Comparison of ENCODE assay signal across 12 cellular contexts in the genomic region with DNA sequence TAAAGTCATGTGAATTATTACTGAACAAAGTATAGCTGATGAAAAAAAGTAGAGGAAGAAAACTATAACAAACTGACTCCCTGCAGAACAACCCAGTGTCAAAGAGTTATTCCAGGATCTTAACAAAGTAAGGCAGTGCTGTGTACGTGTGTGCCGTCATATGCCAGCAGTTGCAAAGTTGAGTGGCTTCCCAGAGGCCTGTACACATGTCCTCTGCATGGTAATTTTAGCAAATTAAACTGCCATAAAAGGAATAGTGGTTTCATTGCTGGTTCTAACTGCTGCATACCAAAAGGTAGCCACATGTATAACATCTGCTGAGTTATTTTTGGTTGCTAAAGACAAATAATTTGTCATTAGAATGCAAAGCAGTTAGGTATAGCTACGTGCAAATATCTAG. TPM values are rescaled to one million over a fixed set of nuclear protein-coding genes. Genes with fewer than 3 reads are reported as not detected.
DNase-seq lines count a peak whose midpoint lies in the region; ATAC-seq and TF ChIP-seq lines count a peak whose summit lies in the region.
"Had no signal": no experiment of that assay in that cellular context is flagged by ENCODE, and none has a peak within 500 bp of the region (broad histone marks: within the 10 kb centered on the region; RNA-seq: fewer than 3 reads in every experiment).

No MANE protein-coding gene starts in this region.

- H3K27ac Mint-ChIP-seq in T-helper 1 cell treated with Interleukin-12 subunit alpha and Interleukin-12 subunit beta and Interleukin-4 antibody, amounts not matched to agents 30 μg/mL and 1 μg/mL, for 36 hours, result peak overlapping the region; percentile 47
- H3K27ac Mint-ChIP-seq in WTC11, result peak overlapping the region; percentile 37; the same call in 1 of the 2 replicates
- H3K27ac Mint-ChIP-seq in natural killer cell treated with Interleukin-12 subunit alpha and Interleukin-12 subunit beta and Interleukin-15 and Interleukin-18, amount 100 ng/mL, for 72 hours, result peak overlapping the region; percentile 66 to 85

- no peak for TF ChIP-seq CTCF in WTC11 (IDR thresholded peaks at IDR 0.05)

- H3K4me1 Mint-ChIP-seq in T-helper 1 cell treated with Interleukin-12 subunit alpha and Interleukin-12 subunit beta and Interleukin-4 antibody, amounts not matched to agents 30 μg/mL and 1 μg/mL, for 36 hours (ENCODE audit: low read depth), result peaks cover 64% of the 10 kb centered on the region
- H3K4me1 Mint-ChIP-seq in WTC11, result peaks cover 24% of the 10 kb centered on the region
- H3K4me1 Mint-ChIP-seq in natural killer cell treated with Interleukin-12 subunit alpha and Interleukin-12 subunit beta and Interleukin-15 and Interleukin-18, amount 100 ng/mL, for 72 hours (ENCODE audit: low read depth in 2 of 2), result peaks cover 60 to 69% of the 10 kb centered on the region in 2 donors

- H3K9me3 Mint-ChIP-seq in T-helper 1 cell treated with Interleukin-12 subunit alpha and Interleukin-12 subunit beta and Interleukin-4 antibody, amounts not matched to agents 30 μg/mL and 1 μg/mL, for 36 hours, result no peaks in the 10 kb centered on the region
- no peaks in the 10 kb centered on the region for H3K9me3 Mint-ChIP-seq in WTC11
- H3K9me3 Mint-ChIP-seq in natural killer cell treated with Interleukin-12 subunit alpha and Interleukin-12 subunit beta and Interleukin-15 and Interleukin-18, amount 100 ng/mL, for 72 hours, result no peaks in the 10 kb centered on the region

- ATAC-seq in GM19463 (IDR thresholded peaks at IDR 0.05; ENCODE audit: unreplicated experiment), result peak; percentile 62
- no peak for ATAC-seq in WTC11
- peak in 1 of 2 donors; percentile 52 for ATAC-seq in natural killer cell treated with Interleukin-12 subunit alpha and Interleukin-12 subunit beta and Interleukin-15 and Interleukin-18, amount 100 ng/mL, for 72 hours

- POLR2A ChIA-PET in WTC11 (lab: Charles Lee), result no interaction called here

- DNase-seq in T-helper 1 cell (no peak), WTC11 (ENCODE audit: low spot score) (no peak), NCI-H1436 treated with DMSO at 0.1 percent for 48 hours (lab: John Stamatoyannopoulos, UW) (no peak), NCI-H446 (lab: John Stamatoyannopoulos, UW) (no peak)
- no peak for DNase-seq in natural killer cell treated with Interleukin-12 subunit alpha and Interleukin-12 subunit beta and Interleukin-15 and Interleukin-18, amount 100 ng/mL, for 72 hours (ENCODE audit: low spot score)
- no peak for DNase-seq in stimulated activated CD4-positive, alpha-beta T cell treated with anti-CD3 and anti-CD28 coated beads, Interleukin-2, amount 100 ng/mL, for 48 hours
- DNase-seq: colonic mucosa, DMS53, spleen, trophoblast cell had no signal

- peaks cover 46% of the 10 kb centered on the region for H3K36me3 Mint-ChIP-seq in T-helper 1 cell treated with Interleukin-12 subunit alpha and Interleukin-12 subunit beta and Interleukin-4 antibody, amounts not matched to agents 30 μg/mL and 1 μg/mL, for 36 hours (ENCODE audit: low read depth)
- H3K36me3 Mint-ChIP-seq in WTC11, result no peaks in the 10 kb centered on the region
- H3K36me3 Mint-ChIP-seq in natural killer cell treated with Interleukin-12 subunit alpha and Interleukin-12 subunit beta and Interleukin-15 and Interleukin-18, amount 100 ng/mL, for 72 hours, result peaks cover 5% of the 10 kb centered on the region

- CTCF ChIA-PET in WTC11 (lab: Charles Lee), result interaction anchor here (0.6 to 1.7 kb wide), 3 partner anchors 10 to 47 kb away, joined by 4 to 5 read pairs (median 4); no protein-coding TSS in a partner anchor

- no peak overlapping the region for H3K4me3 Mint-ChIP-seq in T-helper 1 cell treated with Interleukin-12 subunit alpha and Interleukin-12 subunit beta and Interleukin-4 antibody, amounts not matched to agents 30 μg/mL and 1 μg/mL, for 36 hours
- no peak overlapping the region for H3K4me3 Mint-ChIP-seq in WTC11
- H3K4me3 Mint-ChIP-seq in natural killer cell treated with Interleukin-12 subunit alpha and Interleukin-12 subunit beta and Interleukin-15 and Interleukin-18, amount 100 ng/mL, for 72 hours, result peak overlapping the region; percentile 54

- H3K27me3 Mint-ChIP-seq in T-helper 1 cell treated with Interleukin-12 subunit alpha and Interleukin-12 subunit beta and Interleukin-4 antibody, amounts not matched to agents 30 μg/mL and 1 μg/mL, for 36 hours (ENCODE audit: low read depth), result no peaks in the 10 kb centered on the region
- no peaks in the 10 kb centered on the region for H3K27me3 Mint-ChIP-seq in WTC11 (ENCODE audit: low read depth)
- no peaks in the 10 kb centered on the region for H3K27me3 Mint-ChIP-seq in natural killer cell treated with Interleukin-12 subunit alpha and Interleukin-12 subunit beta and Interleukin-15 and Interleukin-18, amount 100 ng/mL, for 72 hours

TF ChIP-seq in WTC11, 78 proteins besides CTCF, POLR2A, EP300 and RAD21:
- TF ChIP-seq NFE2L1 (CRISPR knock-in tag; IDR thresholded peaks at IDR 0.05), result no peak
- TF ChIP-seq, protein P1, sequence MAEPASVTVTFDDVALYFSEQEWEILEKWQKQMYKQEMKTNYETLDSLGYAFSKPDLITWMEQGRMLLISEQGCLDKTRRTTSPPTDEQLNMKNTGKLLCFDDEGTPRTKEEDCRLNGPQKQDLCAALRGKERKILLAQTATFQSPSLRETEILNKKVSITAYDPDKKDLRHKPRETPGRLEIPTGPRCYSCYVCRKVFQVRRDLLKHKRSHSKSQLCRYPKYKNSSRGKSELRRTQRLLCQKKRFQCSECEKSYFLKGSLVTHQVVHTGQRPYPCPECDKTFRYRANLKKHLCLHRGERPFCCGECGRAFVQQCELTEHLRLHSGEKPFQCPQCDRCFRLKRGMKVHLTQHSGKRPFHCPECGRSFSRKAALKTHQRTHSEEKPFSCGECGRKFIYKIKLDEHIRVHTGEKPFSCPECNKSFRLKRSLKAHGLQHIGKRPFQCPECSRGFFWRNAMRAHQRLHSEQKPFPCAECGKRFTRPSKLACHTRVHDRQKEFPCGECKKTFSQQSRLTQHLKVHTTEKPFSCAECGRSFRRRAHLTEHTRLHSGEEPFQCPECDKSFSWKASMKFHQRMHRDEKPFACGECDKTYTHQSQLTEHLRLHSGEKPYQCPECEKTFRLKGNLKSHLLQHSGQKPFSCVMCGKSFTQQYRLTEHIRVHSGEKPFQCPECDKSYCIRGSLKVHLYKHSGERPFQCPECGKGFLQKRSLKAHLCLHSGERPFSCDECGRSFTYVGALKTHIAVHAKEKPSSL (CRISPR knock-in tag; conservative IDR thresholded peaks at IDR 0.05), result no peak
- TF ChIP-seq PRRX2 (CRISPR knock-in tag; IDR thresholded peaks at IDR 0.05), result no peak
- TF ChIP-seq, protein P2, sequence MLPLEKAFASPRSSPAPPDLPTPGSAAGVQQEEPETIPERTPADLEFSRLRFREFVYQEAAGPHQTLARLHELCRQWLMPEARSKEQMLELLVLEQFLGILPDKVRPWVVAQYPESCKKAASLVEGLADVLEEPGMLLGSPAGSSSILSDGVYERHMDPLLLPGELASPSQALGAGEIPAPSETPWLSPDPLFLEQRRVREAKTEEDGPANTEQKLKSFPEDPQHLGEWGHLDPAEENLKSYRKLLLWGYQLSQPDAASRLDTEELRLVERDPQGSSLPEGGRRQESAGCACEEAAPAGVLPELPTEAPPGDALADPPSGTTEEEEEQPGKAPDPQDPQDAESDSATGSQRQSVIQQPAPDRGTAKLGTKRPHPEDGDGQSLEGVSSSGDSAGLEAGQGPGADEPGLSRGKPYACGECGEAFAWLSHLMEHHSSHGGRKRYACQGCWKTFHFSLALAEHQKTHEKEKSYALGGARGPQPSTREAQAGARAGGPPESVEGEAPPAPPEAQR (CRISPR knock-in tag; IDR thresholded peaks at IDR 0.05), result no peak

RNA-seq across cellular contexts. Expression of a gene that starts 44.8 kb away (rescaled TPM):
- total RNA-seq in WTC11 (2021), result 11.3 to 13.5 TPM (median 11.9 TPM) in 3 replicates
- 10 to 100 TPM; 58.7 to 88.4 TPM for total RNA-seq in natural killer cell treated with Interleukin-12 subunit alpha and Interleukin-12 subunit beta and Interleukin-15 and Interleukin-18, amount 100 ng/mL, for 72 hours
